30 cellular contexts compared by ENCODE assay signal in the genomic region with DNA sequence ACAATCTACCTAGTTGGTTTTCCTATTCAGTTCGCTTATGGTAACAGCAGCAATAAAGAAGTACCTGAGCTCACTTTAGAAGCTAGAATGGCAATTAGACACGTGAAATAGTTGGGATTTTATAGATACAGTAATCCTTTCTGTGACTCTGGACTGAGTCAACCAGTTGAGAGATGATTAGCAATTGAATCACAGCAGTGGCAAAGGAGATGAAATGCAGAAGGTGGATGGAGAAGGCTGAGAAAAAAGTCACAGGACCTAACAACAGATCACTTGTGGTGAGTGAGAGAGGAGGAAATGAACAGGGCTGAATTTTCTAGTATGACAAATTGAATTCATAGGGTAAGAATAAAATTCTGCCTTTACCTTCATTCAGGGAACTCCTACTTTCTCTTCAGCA.
DNase-seq lines count a peak whose midpoint lies in the region; ATAC-seq and TF ChIP-seq lines count a peak whose summit lies in the region.
"Had no signal": no experiment of that assay in that cellular context is flagged by ENCODE, and none has a peak within 500 bp of the region (broad histone marks: within the 10 kb centered on the region; RNA-seq: fewer than 3 reads in every experiment).

No MANE protein-coding gene starts in this region.

- peak; percentile 26 for DNase-seq in PC-3
- DNase-seq in dermis blood vessel endothelial cell: peak; percentile 55
- DNase-seq in iris pigment epithelial cell (ENCODE audit: low read depth): peak; percentile 2
- DNase-seq in transverse colon: no peak
- no peak for DNase-seq in coronary artery (ENCODE audit: low spot score)
- DNase-seq: activated CD4-positive, CD25-positive, alpha-beta regulatory T cell treated with anti-CD3 and anti-CD28 coated beads, Interleukin-2, amount 50 U/mL, for 72 hours; activated CD8-positive, alpha-beta T cell treated with anti-CD3 and anti-CD28 coated beads, Interleukin-2, amount 10 ng/mL, durations not matched to agents 7 days and 5 days; activated T-cell treated with anti-CD3 and anti-CD28 coated beads, Interleukin-2, amount 50 U/mL, for 24 hours; amniotic stem cell; Caco-2; central memory CD4-positive, alpha-beta T cell; dorsolateral prefrontal cortex; glutamatergic neuron; HFFc6; MM.1S; naive thymus-derived CD4-positive, alpha-beta T cell; NCI-H146; NCI-H526; stimulated activated CD4-positive, alpha-beta T cell treated with anti-CD3 and anti-CD28 coated beads, Interleukin-12 subunit alpha, Interleukin-12 subunit beta, amount 100 ng/mL, for 4 hours; stimulated activated CD4-positive, alpha-beta T cell treated with anti-CD3 and anti-CD28 coated beads, Interleukin-4, amount 100 ng/mL, for 4 hours; stimulated activated naive CD8-positive, alpha-beta T cell treated with anti-CD3 and anti-CD28 coated beads, Interleukin-15, Interleukin-2, amounts not matched to agents 100 U/mL and 50 U/mL, for 24 hours had no signal

- H3K4me3 ChIP-seq in ACC112 (ENCODE audit: low read depth, low read length): no peak overlapping the region
- H3K4me3 ChIP-seq in PC-3 (ENCODE audit: low read length): no peak overlapping the region
- no peak overlapping the region for H3K4me3 ChIP-seq in transverse colon
- H3K4me3 ChIP-seq in coronary artery: no peak overlapping the region
- H3K4me3 ChIP-seq: A549; BLaER1 treated with 17β-estradiol and CSF1 and Interleukin-3, amounts not matched to agents 10 nM and 100 nM; dorsolateral prefrontal cortex; right atrium auricular region; tibial nerve had no signal

- TF ChIP-seq CTCF in PC-3 (conservative IDR thresholded peaks at IDR 0.05; ENCODE audit: low read depth, low read length): no peak
- no peak for TF ChIP-seq CTCF in transverse colon (IDR thresholded peaks at IDR 0.05)
- no peak for TF ChIP-seq CTCF in coronary artery (IDR thresholded peaks at IDR 0.05)

- ATAC-seq in PC-3 (no peak), HG03460 (IDR thresholded peaks at IDR 0.05; ENCODE audit: unreplicated experiment) (no peak), HG02852 (IDR thresholded peaks at IDR 0.05; ENCODE audit: unreplicated experiment) (no peak)
- ATAC-seq: A549; activated CD8-positive, alpha-beta T cell treated with anti-CD3 and anti-CD28 coated beads, Interleukin-2, amount 10 ng/mL, durations not matched to agents 7 days and 5 days; esophagus mucosa; left lobe of liver; naive thymus-derived CD4-positive, alpha-beta T cell; stimulated activated naive CD8-positive, alpha-beta T cell treated with anti-CD3 and anti-CD28 coated beads, Interleukin-15, Interleukin-2, amounts not matched to agents 100 U/mL and 50 U/mL, for 24 hours had no signal

- H3K9ac ChIP-seq in PC-3 (ENCODE audit: low read length): no peak overlapping the region
- H3K9ac ChIP-seq: BLaER1 treated with 17β-estradiol and CSF1 and Interleukin-3, amounts not matched to agents 10 nM and 100 nM had no signal

- H3K9me2 ChIP-seq in PC-3 (replicated peaks; ENCODE audit: low read length): no peaks in the 10 kb centered on the region

- 20% methylated on average over 2 of the region's 2 CpGs; no CpG with 5 or more reads in 1 of the 2 donors for WGBS in transverse colon (ENCODE audit: low coverage in 1 of 2), 2 donors

- peak overlapping the region; percentile 29; the same call in 1 of the 2 replicates for H3K27ac ChIP-seq in ACC112 (ENCODE audit: low read depth, low read length)
- H3K27ac ChIP-seq in PC-3 (ENCODE audit: low read length): no peak overlapping the region
- H3K27ac ChIP-seq in transverse colon: no peak overlapping the region
- H3K27ac ChIP-seq in coronary artery: no peak overlapping the region
- H3K27ac ChIP-seq: A549; BLaER1 treated with 17β-estradiol and CSF1 and Interleukin-3, amounts not matched to agents 10 nM and 100 nM; dorsolateral prefrontal cortex; right atrium auricular region; tibial nerve had no signal

- H4K20me1 ChIP-seq in PC-3 (ENCODE audit: low read length): no peaks in the 10 kb centered on the region
- H4K20me1 ChIP-seq: BLaER1 treated with 17β-estradiol and CSF1 and Interleukin-3, amounts not matched to agents 10 nM and 100 nM had no signal

- no peaks in the 10 kb centered on the region for H3K9me3 ChIP-seq in PC-3 (ENCODE audit: low read length)
- no peaks in the 10 kb centered on the region for H3K9me3 ChIP-seq in transverse colon
- H3K9me3 ChIP-seq: A549, Caco-2 had no signal

- H3K4me1 ChIP-seq in ACC112 (ENCODE audit: control insufficient read depth, insufficient read depth, low read length, unreplicated experiment) (no peaks in the 10 kb centered on the region), PC-3 (ENCODE audit: insufficient read depth, low read length) (no peaks in the 10 kb centered on the region), transverse colon (no peaks in the 10 kb centered on the region)
- H3K4me1 ChIP-seq: A549; BLaER1 treated with 17β-estradiol and CSF1 and Interleukin-3, amounts not matched to agents 10 nM and 100 nM; Caco-2; right atrium auricular region; tibial nerve had no signal

- intact Hi-C loops in PC-3 (cut with micrococcal nuclease): no loop called here
- intact Hi-C loops in transverse colon (cut with DNase I; ENCODE audit: low total_unique reads): no loop called here

- no TSS peak for BruUV-seq in PC-3 (replicated peaks; lab: Mats Ljungman, UMichigan)

- TF ChIP-seq EP300 in transverse colon (IDR thresholded peaks at IDR 0.05; ENCODE audit: low read depth): no peak

- POLR2A ChIA-PET in PC-3 (lab: Charles Lee; ENCODE audit: unreplicated experiment): no interaction called here

- no peak for TF ChIP-seq POLR2A in transverse colon (IDR thresholded peaks at IDR 0.05)

- H3K4me2 ChIP-seq in PC-3 (ENCODE audit: low read length): no peak overlapping the region
- H3K4me2 ChIP-seq: A549; BLaER1 treated with 17β-estradiol and CSF1 and Interleukin-3, amounts not matched to agents 10 nM and 100 nM had no signal

- H3K27me3 ChIP-seq in ACC112 (ENCODE audit: insufficient read depth, low read length) (no peaks in the 10 kb centered on the region), PC-3 (ENCODE audit: low read length) (no peaks in the 10 kb centered on the region), transverse colon (no peaks in the 10 kb centered on the region)
- H3K27me3 ChIP-seq: right atrium auricular region, tibial nerve had no signal

- H3K36me3 ChIP-seq in ACC112 (ENCODE audit: insufficient read depth, low read length): no peaks in the 10 kb centered on the region
- no peaks in the 10 kb centered on the region for H3K36me3 ChIP-seq in PC-3 (ENCODE audit: low read depth, low read length)
- H3K36me3 ChIP-seq in transverse colon: no peaks in the 10 kb centered on the region
- H3K36me3 ChIP-seq: BLaER1 treated with 17β-estradiol and CSF1 and Interleukin-3, amounts not matched to agents 10 nM and 100 nM; right atrium auricular region; tibial nerve had no signal

- no peak overlapping the region for H2AFZ ChIP-seq in ACC112 (ENCODE audit: low read length, unreplicated experiment)
- no peak overlapping the region for H2AFZ ChIP-seq in PC-3 (ENCODE audit: low read length)

- CTCF ChIA-PET in PC-3 (lab: Charles Lee): no interaction called here

- no peaks in the 10 kb centered on the region for H3F3A ChIP-seq in PC-3 (ENCODE audit: low read length, unreplicated experiment)

- in situ Hi-C loops in transverse colon (cut with MboI; ENCODE audit: low pct_ligation_motif_present in 1 of 4, low pct_unique_long_range_greater_than_20kb in 1 of 4, low sequenced_read_pairs in 3 of 4): no loop called here

- H3K79me2 ChIP-seq in ACC112 (ENCODE audit: control insufficient read depth, insufficient read depth, low read length, unreplicated experiment): no peaks in the 10 kb centered on the region
- H3K79me2 ChIP-seq in PC-3 (ENCODE audit: low read length): no peaks in the 10 kb centered on the region

Comparison
In these comparisons a context has a peak if more than half of its experiments do, and no peak if none do; other contexts are left out.
1. DNase-seq: peak in PC-3 (single experiment), dermis blood vessel endothelial cell (single experiment) and iris pigment epithelial cell (single experiment); none in transverse colon (single experiment) and coronary artery (single experiment).